Comparison of ENCODE assay signal across 8 cellular contexts in the genomic region with DNA sequence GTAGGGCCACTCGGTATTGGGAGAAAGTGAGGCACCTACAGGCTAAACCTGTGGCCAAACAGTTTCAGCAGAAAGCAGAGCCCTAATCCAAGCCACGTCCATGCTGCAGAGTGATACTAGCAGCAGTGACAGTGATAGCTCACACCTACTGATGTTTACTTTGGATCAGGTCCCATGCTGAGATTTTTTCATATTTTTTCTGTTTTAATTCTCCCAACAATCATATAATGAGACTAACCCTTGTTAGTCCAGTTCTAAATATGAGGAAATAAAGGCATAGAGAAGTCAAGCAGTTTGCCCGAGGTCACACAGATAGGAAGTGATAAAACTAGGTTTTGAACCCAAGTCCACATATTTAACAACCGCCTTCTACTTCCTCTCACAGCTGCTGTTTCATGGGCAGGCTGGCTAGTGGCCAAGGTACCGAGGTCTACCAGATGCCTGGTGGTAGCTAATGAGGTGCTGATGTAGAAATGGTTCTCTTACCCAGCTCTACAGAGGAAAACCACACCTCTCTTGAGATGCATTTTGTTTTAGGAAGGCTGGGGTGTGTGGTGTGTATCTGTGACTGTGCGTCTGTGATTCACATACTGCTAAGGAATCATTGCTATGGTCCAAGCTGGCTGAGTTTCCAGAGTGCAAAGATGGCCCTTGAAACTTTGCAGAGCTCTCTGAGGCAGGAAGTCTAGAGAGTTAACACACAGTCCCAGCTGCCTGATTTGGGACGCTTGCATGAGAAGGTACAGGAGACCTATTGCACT.
A peak's percentile ranks its signal among the peaks of the same experiment; 100 is the strongest.
DNase-seq lines count a peak whose midpoint lies in the region; ATAC-seq and TF ChIP-seq lines count a peak whose summit lies in the region.

No MANE protein-coding gene starts in this region.

- intact Hi-C loops in head of caudate nucleus (cut with DNase I), result no loop called here

- H3K27me3 ChIP-seq in SJCRH30, result no peaks in the 10 kb centered on the region
- no peaks in the 10 kb centered on the region for H3K27me3 ChIP-seq in brain microvascular endothelial cell (replicated peaks)

- H3K4me3 ChIP-seq in LNCaP clone FGC (ENCODE audit: low read depth, low read length), result no peak overlapping the region
- H3K4me3 ChIP-seq in SJCRH30, result no peak overlapping the region
- no peak overlapping the region for H3K4me3 ChIP-seq in brain microvascular endothelial cell (ENCODE audit: low read depth, low read length)

- H3K9me3 ChIP-seq in SJCRH30 (replicated peaks), result no peaks in the 10 kb centered on the region

- in situ Hi-C loops in brain microvascular endothelial cell (cut with HindIII; ENCODE audit: low pct_ligation_motif_present, low sequenced_read_pairs), result no loop called here

- no peaks in the 10 kb centered on the region for H3K36me3 ChIP-seq in SJCRH30
- H3K36me3 ChIP-seq in brain microvascular endothelial cell (replicated peaks), result no peaks in the 10 kb centered on the region

- H3K4me1 ChIP-seq in SJCRH30, result peaks cover 24% of the 10 kb centered on the region

- TF ChIP-seq CTCF in LNCaP clone FGC (IDR thresholded peaks at IDR 0.05; ENCODE audit: control insufficient read depth, extremely low read depth, insufficient read depth) (0 out of 2 replicates have a peak, but pooled peaks have one; percentile 10), brain microvascular endothelial cell (IDR thresholded peaks at IDR 0.05; ENCODE audit: low read depth, low read length, missing control alignments) (no peak)

- peak; percentile 78 for ATAC-seq in GM18498 (IDR thresholded peaks at IDR 0.05; ENCODE audit: unreplicated experiment)
- ATAC-seq in HG02938 (IDR thresholded peaks at IDR 0.05; ENCODE audit: unreplicated experiment), result no peak
- no peak for ATAC-seq in HG03457 (IDR thresholded peaks at IDR 0.05; ENCODE audit: unreplicated experiment)

- DNase-seq in LNCaP clone FGC (ENCODE audit: low read depth), result no peak
- peak; percentile 89 to 94 for DNase-seq in SJCRH30
- peak in 37 of 42 donors; percentile 16 to 77 (median 40) for DNase-seq in head of caudate nucleus
- DNase-seq in NCI-H1048 (lab: John Stamatoyannopoulos, UW), result no peak
- DNase-seq in brain microvascular endothelial cell, result no peak

- H3K27ac ChIP-seq in SJCRH30 (peak overlapping the region; percentile 14; the same call in 1 of the 2 replicates), brain microvascular endothelial cell (no peak overlapping the region)

Comparison
In these comparisons a context has a peak if more than half of its experiments do, and no peak if none do; other contexts are left out.
1. DNase-seq: peak in SJCRH30 (2 of 2) and head of caudate nucleus (37 of 42); none in LNCaP clone FGC (single experiment), NCI-H1048 (single experiment) and brain microvascular endothelial cell (single experiment).